21 cellular contexts compared by ENCODE assay signal in the genomic region with DNA sequence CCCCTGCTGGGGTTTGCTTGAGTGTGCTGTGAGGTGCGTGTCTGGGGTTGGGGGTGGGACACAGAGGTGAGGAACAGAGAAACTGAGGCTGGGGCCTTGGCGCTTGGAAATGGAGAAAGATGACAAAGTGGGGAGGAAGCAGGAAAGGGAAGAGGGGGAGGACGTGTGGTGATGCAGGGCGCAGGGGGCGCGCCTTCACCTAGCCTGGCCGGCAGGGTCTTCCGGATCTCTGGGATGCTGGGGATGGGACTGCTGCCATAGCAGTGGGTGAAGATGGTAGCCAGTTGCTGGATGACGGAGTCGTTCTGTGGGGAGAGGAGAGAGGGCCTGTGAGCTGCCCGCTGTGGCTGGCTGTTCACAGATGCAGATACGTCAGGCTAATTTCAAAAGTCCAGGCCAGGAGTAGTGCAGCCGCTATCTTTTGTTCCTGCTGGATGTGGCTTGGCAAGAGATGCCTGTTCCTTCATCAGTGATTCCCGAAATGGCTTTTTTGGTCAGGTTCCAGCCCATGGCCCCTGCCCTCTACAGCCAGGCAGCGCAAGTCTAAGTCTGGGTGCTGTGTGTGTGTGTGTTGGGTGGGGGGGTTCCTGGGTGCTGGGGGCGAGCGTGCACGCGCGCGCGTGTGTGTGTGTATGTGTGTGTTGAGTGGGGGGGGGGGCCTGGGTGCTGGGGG. TPM values are rescaled to one million over a fixed set of nuclear protein-coding genes. Genes with fewer than 3 reads are reported as not detected.
A peak's percentile ranks its signal among the peaks of the same experiment; 100 is the strongest.
DNase-seq lines count a peak whose midpoint lies in the region; ATAC-seq and TF ChIP-seq lines count a peak whose summit lies in the region.
"Had no signal": no experiment of that assay in that cellular context is flagged by ENCODE, and none has a peak within 500 bp of the region (broad histone marks: within the 10 kb centered on the region; RNA-seq: fewer than 3 reads in every experiment).

No MANE protein-coding gene starts in this region.

- H3K9me3 Mint-ChIP-seq in endothelial cell (ENCODE audit: unreplicated experiment): no peaks in the 10 kb centered on the region
- no peaks in the 10 kb centered on the region for H3K9me3 Mint-ChIP-seq in stimulated activated naive B cell treated with anti-CD40 and anti-IgM and Interleukin-4, amounts not matched to agents 10 μg/mL and 1 μg/mL and 100 μg/mL, for 72 hours
- no peaks in the 10 kb centered on the region for H3K9me3 Mint-ChIP-seq in naive thymus-derived CD8-positive, alpha-beta T cell
- H3K9me3 Mint-ChIP-seq: activated CD4-positive, alpha-beta T cell treated with anti-CD3 and anti-CD28 coated beads, Interleukin-2, amount 10 ng/mL, durations not matched to agents 7 days and 5 days; activated naive CD4-positive, alpha-beta T cell treated with anti-CD3 and anti-CD28 coated beads, Interleukin-2, amount 50 U/mL, for 24 hours; CD4-positive, CD25-positive, alpha-beta regulatory T cell; GM23338; HFFc6; neural progenitor cell had no signal

- H3K36me3 Mint-ChIP-seq in endothelial cell (ENCODE audit: low read depth, unreplicated experiment): peaks cover 45% of the 10 kb centered on the region
- peaks cover 51 to 84% of the 10 kb centered on the region in 2 donors for H3K36me3 Mint-ChIP-seq in stimulated activated naive B cell treated with anti-CD40 and anti-IgM and Interleukin-4, amounts not matched to agents 10 μg/mL and 1 μg/mL and 100 μg/mL, for 72 hours
- H3K36me3 Mint-ChIP-seq in naive thymus-derived CD8-positive, alpha-beta T cell: no peaks in the 10 kb centered on the region
- H3K36me3 Mint-ChIP-seq: activated naive CD4-positive, alpha-beta T cell treated with anti-CD3 and anti-CD28 coated beads, Interleukin-2, amount 50 U/mL, for 24 hours; CD4-positive, CD25-positive, alpha-beta regulatory T cell had no signal

- ATAC-seq in Right ventricle myocardium inferior: peak; percentile 73
- peak; percentile 41; the same call in 1 of the 3 replicates for ATAC-seq in SK-N-SH treated with all-trans-retinoic acid at 6 μM for 48 hours
- no peak for ATAC-seq in stimulated activated naive B cell treated with anti-CD40 and anti-IgM and Interleukin-4, amounts not matched to agents 10 μg/mL and 1 μg/mL and 100 μg/mL, for 72 hours (replicated peaks)
- no peak for ATAC-seq in naive thymus-derived CD8-positive, alpha-beta T cell
- ATAC-seq: GM23338, Panc1 had no signal

- POLR2A ChIA-PET in naive thymus-derived CD8-positive, alpha-beta T cell (lab: Charles Lee): no interaction called here

- intact Hi-C loops in Right ventricle myocardium inferior (cut with DNase I) (no loop called here), cardiac septum (cut with DNase I) (no loop called here)

- DNase-seq in Right ventricle myocardium inferior (ENCODE audit: missing footprints) (no peak), cardiac septum (ENCODE audit: low spot score) (no peak), endothelial cell (ENCODE audit: low spot score) (no peak), nucleus accumbens (lab: John Stamatoyannopoulos, UW) (no peak)
- DNase-seq in stimulated activated naive B cell treated with anti-CD40 and anti-IgM and Interleukin-4, amounts not matched to agents 10 μg/mL and 1 μg/mL and 100 μg/mL, for 72 hours: no peak
- DNase-seq in naive thymus-derived CD8-positive, alpha-beta T cell: no peak
- DNase-seq in stimulated activated CD4-positive, alpha-beta T cell treated with anti-CD3 and anti-CD28 coated beads, Interleukin-2, amount 100 ng/mL, for 48 hours: no peak
- DNase-seq: activated CD4-positive, alpha-beta T cell treated with anti-CD3 and anti-CD28 coated beads, Interleukin-2, amount 10 ng/mL, durations not matched to agents 7 days and 5 days; CD4-positive, CD25-positive, alpha-beta regulatory T cell; cerebellar nuclear complex; head of caudate nucleus; HFFc6; NCI-H146; NCI-H524 treated with DMSO at 0.1 percent for 48 hours; SIG-M5; stimulated activated naive CD4-positive, alpha-beta T cell treated with Interleukin-2 at 50 U/mL for 16 hours had no signal

- peak overlapping the region; percentile 28 for H3K4me3 Mint-ChIP-seq in endothelial cell (ENCODE audit: unreplicated experiment)
- H3K4me3 Mint-ChIP-seq in stimulated activated naive B cell treated with anti-CD40 and anti-IgM and Interleukin-4, amounts not matched to agents 10 μg/mL and 1 μg/mL and 100 μg/mL, for 72 hours: peak overlapping the region in 1 of 2 donors; percentile 23
- no peak overlapping the region for H3K4me3 Mint-ChIP-seq in naive thymus-derived CD8-positive, alpha-beta T cell
- H3K4me3 Mint-ChIP-seq: activated CD4-positive, alpha-beta T cell treated with anti-CD3 and anti-CD28 coated beads, Interleukin-2, amount 10 ng/mL, durations not matched to agents 7 days and 5 days; activated naive CD4-positive, alpha-beta T cell treated with anti-CD3 and anti-CD28 coated beads, Interleukin-2, amount 50 U/mL, for 24 hours; CD4-positive, CD25-positive, alpha-beta regulatory T cell; GM23338; HFFc6; neural progenitor cell had no signal

- H3K27me3 Mint-ChIP-seq in endothelial cell (ENCODE audit: unreplicated experiment): peaks cover 29% of the 10 kb centered on the region
- no peaks in the 10 kb centered on the region for H3K27me3 Mint-ChIP-seq in stimulated activated naive B cell treated with anti-CD40 and anti-IgM and Interleukin-4, amounts not matched to agents 10 μg/mL and 1 μg/mL and 100 μg/mL, for 72 hours
- H3K27me3 Mint-ChIP-seq in naive thymus-derived CD8-positive, alpha-beta T cell: no peaks in the 10 kb centered on the region
- H3K27me3 Mint-ChIP-seq: activated CD4-positive, alpha-beta T cell treated with anti-CD3 and anti-CD28 coated beads, Interleukin-2, amount 10 ng/mL, durations not matched to agents 7 days and 5 days; activated naive CD4-positive, alpha-beta T cell treated with anti-CD3 and anti-CD28 coated beads, Interleukin-2, amount 50 U/mL, for 24 hours; CD4-positive, CD25-positive, alpha-beta regulatory T cell had no signal

- no peaks in the 10 kb centered on the region for H3K4me1 Mint-ChIP-seq in endothelial cell (ENCODE audit: unreplicated experiment)
- peaks cover 11 to 18% of the 10 kb centered on the region in 2 donors for H3K4me1 Mint-ChIP-seq in stimulated activated naive B cell treated with anti-CD40 and anti-IgM and Interleukin-4, amounts not matched to agents 10 μg/mL and 1 μg/mL and 100 μg/mL, for 72 hours
- peaks cover 10 to 21% (median 17%) of the 10 kb centered on the region in 4 donors for H3K4me1 Mint-ChIP-seq in naive thymus-derived CD8-positive, alpha-beta T cell
- H3K4me1 Mint-ChIP-seq: activated naive CD4-positive, alpha-beta T cell treated with anti-CD3 and anti-CD28 coated beads, Interleukin-2, amount 50 U/mL, for 24 hours; GM23338; neural progenitor cell had no signal

- TF ChIP-seq CTCF in endothelial cell (IDR thresholded peaks at IDR 0.05; ENCODE audit: unreplicated experiment): no peak

- no peak overlapping the region for H3K27ac Mint-ChIP-seq in endothelial cell (ENCODE audit: unreplicated experiment)
- H3K27ac Mint-ChIP-seq in stimulated activated naive B cell treated with anti-CD40 and anti-IgM and Interleukin-4, amounts not matched to agents 10 μg/mL and 1 μg/mL and 100 μg/mL, for 72 hours: peak overlapping the region; percentile 60
- peak overlapping the region in 2 of 10 donors; percentile 33 to 40 for H3K27ac Mint-ChIP-seq in naive thymus-derived CD8-positive, alpha-beta T cell
- H3K27ac Mint-ChIP-seq: activated CD4-positive, alpha-beta T cell treated with anti-CD3 and anti-CD28 coated beads, Interleukin-2, amount 10 ng/mL, durations not matched to agents 7 days and 5 days; activated naive CD4-positive, alpha-beta T cell treated with anti-CD3 and anti-CD28 coated beads, Interleukin-2, amount 50 U/mL, for 24 hours; GM23338; HFFc6; neural progenitor cell had no signal

TF ChIP-seq in SK-N-SH treated with all-trans-retinoic acid at 6 μM for 48 hours, 23 proteins besides CTCF, POLR2A, EP300 and RAD21 (continues in another document):
- TF ChIP-seq ZNF70 (CRISPR knock-in tag; IDR thresholded peaks at IDR 0.05) (no peak), ZNF565 (CRISPR knock-in tag; conservative IDR thresholded peaks at IDR 0.05; ENCODE audit: low read depth) (no peak), TOX (CRISPR knock-in tag; IDR thresholded peaks at IDR 0.05; ENCODE audit: borderline replicate concordance) (no peak), ZFP3 (CRISPR knock-in tag; IDR thresholded peaks at IDR 0.05) (peak; percentile 67; the same call in 1 of the 2 replicates), ARNTL (CRISPR knock-in tag; IDR thresholded peaks at IDR 0.05; ENCODE audit: borderline replicate concordance, low read depth) (no peak), GLIS3 (CRISPR knock-in tag; IDR thresholded peaks at IDR 0.05) (0 out of 2 replicates have a peak, but pooled peaks have one; percentile 45), ISL1 (CRISPR knock-in tag; IDR thresholded peaks at IDR 0.05) (peak; percentile 71), CSDC2 (CRISPR knock-in tag; IDR thresholded peaks at IDR 0.05) (no peak), BACH2 (CRISPR knock-in tag; IDR thresholded peaks at IDR 0.05; ENCODE audit: borderline replicate concordance) (no peak), ZNF8 (CRISPR knock-in tag; IDR thresholded peaks at IDR 0.05) (no peak), SNAI2 (CRISPR knock-in tag; IDR thresholded peaks at IDR 0.05) (0 out of 2 replicates have a peak, but pooled peaks have one; percentile 22), PPARA (CRISPR knock-in tag; IDR thresholded peaks at IDR 0.05; ENCODE audit: borderline replicate concordance) (no peak)
- TF ChIP-seq, protein P1, sequence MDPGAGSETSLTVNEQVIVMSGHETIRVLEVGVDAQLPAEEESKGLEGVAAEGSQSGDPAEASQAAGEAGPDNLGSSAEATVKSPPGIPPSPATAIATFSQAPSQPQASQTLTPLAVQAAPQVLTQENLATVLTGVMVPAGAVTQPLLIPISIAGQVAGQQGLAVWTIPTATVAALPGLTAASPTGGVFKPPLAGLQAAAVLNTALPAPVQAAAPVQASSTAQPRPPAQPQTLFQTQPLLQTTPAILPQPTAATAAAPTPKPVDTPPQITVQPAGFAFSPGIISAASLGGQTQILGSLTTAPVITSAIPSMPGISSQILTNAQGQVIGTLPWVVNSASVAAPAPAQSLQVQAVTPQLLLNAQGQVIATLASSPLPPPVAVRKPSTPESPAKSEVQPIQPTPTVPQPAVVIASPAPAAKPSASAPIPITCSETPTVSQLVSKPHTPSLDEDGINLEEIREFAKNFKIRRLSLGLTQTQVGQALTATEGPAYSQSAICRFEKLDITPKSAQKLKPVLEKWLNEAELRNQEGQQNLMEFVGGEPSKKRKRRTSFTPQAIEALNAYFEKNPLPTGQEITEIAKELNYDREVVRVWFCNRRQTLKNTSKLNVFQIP (CRISPR knock-in tag; IDR thresholded peaks at IDR 0.05; ENCODE audit: borderline replicate concordance, low read depth): no peak

RNA-seq across cellular contexts. Expression of gene NAT10, which starts 54.8 kb away (rescaled TPM):
- total RNA-seq in Right ventricle myocardium inferior: 22.8 TPM
- total RNA-seq in cardiac septum: 23.2 TPM
- total RNA-seq in endothelial cell (ENCODE audit: unreplicated experiment): 34.4 TPM
- total RNA-seq in naive thymus-derived CD8-positive, alpha-beta T cell: 10 to 100 TPM; 78.1 to 92.8 TPM
- polyA plus RNA-seq in naive thymus-derived CD8-positive, alpha-beta T cell: 10 to 100 TPM; 25.2 to 56.7 (median 41.9) TPM

Comparison
In these comparisons a context has a peak if more than half of its experiments do, and no peak if none do; other contexts are left out.
1. ATAC-seq: peak in Right ventricle myocardium inferior (single experiment) and SK-N-SH treated with all-trans-retinoic acid at 6 μM for 48 hours (single experiment); none in stimulated activated naive B cell treated with anti-CD40 and anti-IgM and Interleukin-4, amounts not matched to agents 10 μg/mL and 1 μg/mL and 100 μg/mL, for 72 hours (0 of 2) and naive thymus-derived CD8-positive, alpha-beta T cell (0 of 2).